In genomic region chr2:138504092-138504491, GRCh38 we compare ENCODE assay signal across 9 cellular contexts. TPM values are rescaled to one million over a fixed set of nuclear protein-coding genes. Genes with fewer than 3 reads are reported as not detected.
DNase-seq lines count a peak whose midpoint lies in the region; ATAC-seq and TF ChIP-seq lines count a peak whose summit lies in the region.
"Had no signal": no experiment of that assay in that cellular context is flagged by ENCODE, and none has a peak within 500 bp of the region (broad histone marks: within the 10 kb centered on the region; RNA-seq: fewer than 3 reads in every experiment).

No MANE protein-coding gene starts in this region.

- H4K20me1 ChIP-seq in OCI-LY3 (ENCODE audit: insufficient read depth, low read length), result peaks cover 27% of the 10 kb centered on the region

- peak overlapping the region; percentile 88 for H3K4me2 ChIP-seq in OCI-LY3 (ENCODE audit: low read length)

- H3K4me1 ChIP-seq in OCI-LY3 (ENCODE audit: low read length) (peaks cover 43% of the 10 kb centered on the region), endocrine pancreas (ENCODE audit: control insufficient read depth, insufficient read depth, low read length) (peaks cover 21% of the 10 kb centered on the region), rectal smooth muscle tissue (ENCODE audit: control insufficient read depth, insufficient read depth, low read length) (peaks cover 18% of the 10 kb centered on the region)

- H3K27ac ChIP-seq in OCI-LY3 (ENCODE audit: low read length) (peak overlapping the region; percentile 96), rectal smooth muscle tissue (ENCODE audit: low read depth, low read length) (no peak overlapping the region)

- ATAC-seq in GM19035 (IDR thresholded peaks at IDR 0.05; ENCODE audit: unreplicated experiment), result no peak

- H3K9me3 ChIP-seq in OCI-LY3 (ENCODE audit: insufficient read depth, low read length) (no peaks in the 10 kb centered on the region), endocrine pancreas (ENCODE audit: control insufficient read depth, low read length) (no peaks in the 10 kb centered on the region)

- H3K79me2 ChIP-seq in OCI-LY3 (ENCODE audit: low read length), result peaks cover 81% of the 10 kb centered on the region

- H3K36me3 ChIP-seq in OCI-LY3 (replicated peaks; ENCODE audit: low read depth, low read length) (peaks cover 16% of the 10 kb centered on the region), endocrine pancreas (ENCODE audit: control insufficient read depth, insufficient read depth, low read length) (no peaks in the 10 kb centered on the region), rectal smooth muscle tissue (ENCODE audit: control insufficient read depth, insufficient read depth, low read length) (no peaks in the 10 kb centered on the region), H7 (replicated peaks; ENCODE audit: control insufficient read depth, insufficient read depth, low read length) (no peaks in the 10 kb centered on the region)

- H3K9ac ChIP-seq in OCI-LY3 (ENCODE audit: low read length), result peak overlapping the region; percentile 93
- no peak overlapping the region for H3K9ac ChIP-seq in endocrine pancreas (ENCODE audit: control insufficient read depth, insufficient read depth, low read length)
- H3K9ac ChIP-seq in rectal smooth muscle tissue (ENCODE audit: low read length), result no peak overlapping the region

- peak overlapping the region; percentile 66 for H3K4me3 ChIP-seq in GM12865 (ENCODE audit: low read depth, low read length)
- peak overlapping the region; percentile 88 for H3K4me3 ChIP-seq in OCI-LY3 (ENCODE audit: low read length)
- peak overlapping the region; percentile 99 for H3K4me3 ChIP-seq in endocrine pancreas (ENCODE audit: control insufficient read depth, insufficient read depth, low read length)
- H3K4me3 ChIP-seq in rectal smooth muscle tissue (ENCODE audit: low read length), result peak overlapping the region; percentile 47
- H3K4me3 ChIP-seq in H7 (ENCODE audit: insufficient read depth, low read depth, low read length), result no peak overlapping the region

- DNase-seq in GM12865 (ENCODE audit: low read depth) (no peak), AML-193 (lab: John Stamatoyannopoulos, UW) (no peak), amygdala (lab: John Stamatoyannopoulos, UW) (no peak), H7 (no peak)
- DNase-seq: NCI-H2171 treated with DMSO at 0.1 percent for 48 hours had no signal

- TF ChIP-seq CTCF in GM12865 (IDR thresholded peaks at IDR 0.05; ENCODE audit: insufficient read depth, low read depth, low read length, missing control alignments), result no peak
- no peak for TF ChIP-seq CTCF in OCI-LY3 (IDR thresholded peaks at IDR 0.05; ENCODE audit: low read depth, low read length)

- no peak overlapping the region for H2AFZ ChIP-seq in OCI-LY3 (ENCODE audit: low read depth, low read length)

- H3K27me3 ChIP-seq in OCI-LY3 (ENCODE audit: low read depth, low read length) (no peaks in the 10 kb centered on the region), endocrine pancreas (ENCODE audit: control insufficient read depth, insufficient read depth, low read length) (no peaks in the 10 kb centered on the region), rectal smooth muscle tissue (ENCODE audit: control insufficient read depth, insufficient read depth, low read length) (no peaks in the 10 kb centered on the region), H7 (ENCODE audit: control insufficient read depth, insufficient read depth, low read length) (no peaks in the 10 kb centered on the region)

RNA-seq across cellular contexts. Expression of gene SPOPL, which starts 2.5 kb away (rescaled TPM):
- total RNA-seq in H7 (2014; rRNA removed; shearing (Covaris generic)), result 5.1 and 7.8 TPM in 2 replicates
